In the genomic region with DNA sequence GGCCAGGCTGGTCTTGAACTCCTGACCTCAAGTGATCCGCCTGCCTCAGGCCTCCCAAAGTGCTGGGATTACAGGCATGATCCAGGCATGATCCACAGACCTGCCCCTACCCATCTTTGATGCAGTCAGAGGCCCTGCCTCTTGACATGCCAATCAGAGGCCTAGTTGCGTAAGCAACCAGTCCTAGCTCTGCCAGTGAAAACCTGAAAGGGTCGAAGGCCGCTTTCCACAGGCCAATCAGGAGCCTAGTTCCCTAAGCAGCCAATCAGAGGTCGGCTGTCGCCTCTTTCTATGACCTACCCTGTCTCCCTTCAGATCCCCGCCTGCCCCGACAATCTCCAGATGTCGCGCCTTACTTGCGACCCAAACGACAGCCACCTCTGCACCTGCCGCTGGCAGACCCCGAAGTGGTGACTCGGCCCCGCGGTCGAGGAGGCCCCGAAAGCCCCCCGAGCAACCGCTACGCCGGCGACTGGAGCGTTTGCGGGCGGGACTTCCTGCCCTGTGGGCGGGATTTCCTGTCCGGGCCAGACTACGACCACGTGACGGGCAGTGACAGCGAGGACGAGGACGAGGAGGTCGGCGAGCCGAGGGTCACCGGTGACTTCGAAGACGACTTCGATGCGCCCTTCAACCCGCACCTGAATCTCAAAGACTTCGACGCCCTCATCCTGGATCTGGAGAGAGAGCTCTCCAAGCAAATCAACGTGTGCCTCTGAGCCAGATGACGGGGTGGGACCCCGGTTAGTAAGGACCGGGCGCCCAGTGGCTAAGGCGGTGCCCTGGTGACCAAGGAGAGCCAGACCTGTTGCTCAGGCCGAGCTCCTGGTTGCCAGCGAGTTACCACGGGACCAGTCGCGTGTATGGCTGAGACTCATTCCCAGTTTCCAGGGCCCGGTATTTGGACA, we compare ENCODE assay signal across 1 cellular context.
TF ChIP-seq lines count a peak whose summit lies in the region.

No MANE protein-coding gene starts in this region.

TF ChIP-seq in SK-N-SH treated with all-trans-retinoic acid at 6 μM for 48 hours, 23 proteins besides CTCF, POLR2A, EP300 and RAD21 (continued from another document):
- TF ChIP-seq PPARA (CRISPR knock-in tag; IDR thresholded peaks at IDR 0.05; ENCODE audit: borderline replicate concordance) = no peak
- no peak for TF ChIP-seq PATZ1 (CRISPR knock-in tag; IDR thresholded peaks at IDR 0.05; ENCODE audit: borderline replicate concordance)
- no peak for TF ChIP-seq TOX (CRISPR knock-in tag; IDR thresholded peaks at IDR 0.05; ENCODE audit: borderline replicate concordance)
- TF ChIP-seq ZC3H10 (CRISPR knock-in tag; IDR thresholded peaks at IDR 0.05) = no peak
- TF ChIP-seq TCF4 (CRISPR knock-in tag; IDR thresholded peaks at IDR 0.05; ENCODE audit: borderline replicate concordance) = no peak
- no peak for TF ChIP-seq TSHZ2 (CRISPR knock-in tag; IDR thresholded peaks at IDR 0.05)
- no peak for TF ChIP-seq ISL1 (CRISPR knock-in tag; IDR thresholded peaks at IDR 0.05)
- TF ChIP-seq ZFP30 (CRISPR knock-in tag; IDR thresholded peaks at IDR 0.05) = no peak
